In the genomic region with DNA sequence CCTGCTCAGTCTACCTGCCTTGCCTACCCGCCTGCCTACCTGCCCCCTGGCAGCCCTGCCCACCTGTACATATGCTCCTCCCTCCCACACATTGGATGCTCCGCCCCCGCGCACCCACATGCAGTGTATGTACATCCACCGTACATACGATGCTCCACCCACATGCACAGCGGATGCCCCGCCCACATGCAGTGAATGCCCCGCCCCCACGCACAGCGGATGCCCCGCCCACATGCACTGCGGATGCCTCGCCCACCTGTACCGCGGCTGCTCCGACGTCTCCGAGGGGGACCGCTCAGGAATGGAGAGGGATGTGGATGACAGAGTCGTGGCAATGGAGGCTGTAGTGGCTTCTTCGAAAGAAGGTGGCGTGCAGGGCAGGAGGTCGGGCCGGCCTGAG, we compare ENCODE assay signal across 12 cellular contexts. TPM values are rescaled to one million over a fixed set of nuclear protein-coding genes. Genes with fewer than 3 reads are reported as not detected.
A peak's percentile ranks its signal among the peaks of the same experiment; 100 is the strongest.
DNase-seq lines count a peak whose midpoint lies in the region; ATAC-seq and TF ChIP-seq lines count a peak whose summit lies in the region.
"Had no signal": no experiment of that assay in that cellular context is flagged by ENCODE, and none has a peak within 500 bp of the region (broad histone marks: within the 10 kb centered on the region; RNA-seq: fewer than 3 reads in every experiment).

No MANE protein-coding gene starts in this region.

- no peak overlapping the region for H3K4me3 Mint-ChIP-seq in activated naive CD4-positive, alpha-beta T cell treated with anti-CD3 and anti-CD28 coated beads, Interleukin-2, amount 10 ng/mL, durations not matched to agents 7 days and 5 days
- no peak overlapping the region for H3K4me3 Mint-ChIP-seq in CD8-positive, alpha-beta T cell

- H2BK12ac ChIP-seq in neuronal stem cell (ENCODE audit: low read length): peak overlapping the region; percentile 84

- no peaks in the 10 kb centered on the region for H3K9me3 Mint-ChIP-seq in activated naive CD4-positive, alpha-beta T cell treated with anti-CD3 and anti-CD28 coated beads, Interleukin-2, amount 10 ng/mL, durations not matched to agents 7 days and 5 days
- no peaks in the 10 kb centered on the region for H3K9me3 Mint-ChIP-seq in CD8-positive, alpha-beta T cell

- H3K4me1 ChIP-seq in Karpas-422 (ENCODE audit: low read length) (no peaks in the 10 kb centered on the region), neuronal stem cell (ENCODE audit: control insufficient read depth in 2 of 2, insufficient read depth in 1 of 2, low read depth in 1 of 2, low read length in 2 of 2) (no peaks in the 10 kb centered on the region), tibial nerve (peaks cover 0 to 20% (median 0%) of the 10 kb centered on the region in 4 donors)
- H3K4me1 ChIP-seq in CD8-positive, alpha-beta T cell (ENCODE audit: insufficient read depth, low read length): no peaks in the 10 kb centered on the region
- H3K4me1 ChIP-seq: ascending aorta had no signal

- no peak overlapping the region for H3K18ac ChIP-seq in neuronal stem cell (ENCODE audit: low read length)

- CTCF ChIA-PET in activated naive CD4-positive, alpha-beta T cell treated with anti-CD3 and anti-CD28 coated beads, Interleukin-2, amount 10 ng/mL, durations not matched to agents 7 days and 5 days (lab: Charles Lee): no interaction called here
- CTCF ChIA-PET in CD8-positive, alpha-beta T cell (lab: Charles Lee): interaction anchor here (0.6 kb wide), 1 partner anchor 23 kb away, joined by 3 read pairs; no protein-coding TSS in a partner anchor

- peaks cover 6% of the 10 kb centered on the region for H3K36me3 Mint-ChIP-seq in activated naive CD4-positive, alpha-beta T cell treated with anti-CD3 and anti-CD28 coated beads, Interleukin-2, amount 10 ng/mL, durations not matched to agents 7 days and 5 days
- H3K36me3 Mint-ChIP-seq in CD8-positive, alpha-beta T cell: peaks cover 33% of the 10 kb centered on the region

- intact Hi-C loops in CD8-positive, alpha-beta T cell (cut with DNase I, micrococcal nuclease): no loop called here

- H3K4me2 ChIP-seq in Karpas-422 (ENCODE audit: low read depth, low read length, poor library complexity, severe bottlenecking) (no peak overlapping the region), neuronal stem cell (ENCODE audit: insufficient read depth, low read length, poor library complexity, severe bottlenecking) (no peak overlapping the region)

- WGBS in neuronal stem cell (ENCODE audit: extremely low coverage in 2 of 2, insufficient read length in 2 of 2, insufficient replicate concordance in 1 of 2), 2 donors: no CpG with 5 or more reads among the region's 25 CpGs
- 84 to 89% methylated on average over 25 of the region's 25 CpGs for WGBS in tibial nerve, 2 donors

- H3K4me1 Mint-ChIP-seq in activated naive CD4-positive, alpha-beta T cell treated with anti-CD3 and anti-CD28 coated beads, Interleukin-2, amount 10 ng/mL, durations not matched to agents 7 days and 5 days: no peaks in the 10 kb centered on the region
- no peaks in the 10 kb centered on the region for H3K4me1 Mint-ChIP-seq in CD8-positive, alpha-beta T cell (ENCODE audit: low read depth)

- H4K8ac ChIP-seq in neuronal stem cell (ENCODE audit: low read depth, low read length): no peak overlapping the region

- no peaks in the 10 kb centered on the region for H4K20me1 ChIP-seq in Karpas-422 (ENCODE audit: insufficient read depth, low read depth, low read length)

- no peak overlapping the region for H2BK120ac ChIP-seq in neuronal stem cell (ENCODE audit: low read depth, low read length)

- H3K27me3 Mint-ChIP-seq in activated naive CD4-positive, alpha-beta T cell treated with anti-CD3 and anti-CD28 coated beads, Interleukin-2, amount 10 ng/mL, durations not matched to agents 7 days and 5 days: no peaks in the 10 kb centered on the region
- no peaks in the 10 kb centered on the region for H3K27me3 Mint-ChIP-seq in CD8-positive, alpha-beta T cell (ENCODE audit: low read depth)

- H3K36me3 ChIP-seq in Karpas-422 (ENCODE audit: insufficient read depth, low read length): no peaks in the 10 kb centered on the region
- H3K36me3 ChIP-seq in neuronal stem cell (replicated peaks in 1 of 2; ENCODE audit: control insufficient read depth in 2 of 2, insufficient read depth in 2 of 2, low read length in 2 of 2): peaks cover 19 to 51% of the 10 kb centered on the region in 2 donors
- peaks cover 0 to 98% (median 7%) of the 10 kb centered on the region in 3 donors for H3K36me3 ChIP-seq in tibial nerve
- H3K36me3 ChIP-seq in CD8-positive, alpha-beta T cell (ENCODE audit: insufficient read depth, low read length): no peaks in the 10 kb centered on the region

- no peak for TF ChIP-seq EP300 in tibial nerve (IDR thresholded peaks at IDR 0.05)

- peak; percentile 40 for DNase-seq in DMS53 (lab: John Stamatoyannopoulos, UW)
- DNase-seq in DMS53 treated with DMSO at 0.1 percent for 48 hours (lab: John Stamatoyannopoulos, UW; ENCODE audit: unreplicated experiment): no peak
- DNase-seq in Karpas-422: peak; percentile 57
- peak; percentile 44 for DNase-seq in activated naive CD4-positive, alpha-beta T cell treated with anti-CD3 and anti-CD28 coated beads, Interleukin-2, amount 10 ng/mL, durations not matched to agents 7 days and 5 days
- DNase-seq in neuronal stem cell (ENCODE audit: low spot score): no peak
- DNase-seq in tibial nerve (ENCODE audit: low spot score in 2 of 2): no peak
- DNase-seq in NCI-H2029 (lab: John Stamatoyannopoulos, UW): no peak
- DNase-seq in CD8-positive, alpha-beta T cell: no peak
- DNase-seq: NCI-H1694 treated with DMSO at 0.1 percent for 48 hours, right cardiac atrium had no signal

- H3K27me3 ChIP-seq in Karpas-422 (ENCODE audit: low read length) (no peaks in the 10 kb centered on the region), neuronal stem cell (ENCODE audit: control insufficient read depth in 3 of 3, insufficient read depth in 3 of 3, low read depth in 1 of 3, low read length in 3 of 3) (no peaks in the 10 kb centered on the region), tibial nerve (no peaks in the 10 kb centered on the region)
- no peaks in the 10 kb centered on the region for H3K27me3 ChIP-seq in CD8-positive, alpha-beta T cell (ENCODE audit: insufficient read depth, low read length)
- H3K27me3 ChIP-seq: ascending aorta had no signal

- peaks cover 2% of the 10 kb centered on the region for H3K79me1 ChIP-seq in neuronal stem cell (ENCODE audit: low read depth, low read length)

- H3K23ac ChIP-seq in neuronal stem cell (ENCODE audit: low read depth, low read length, poor library complexity): peak overlapping the region; percentile 6

- H2AFZ ChIP-seq in Karpas-422 (ENCODE audit: low read length) (no peak overlapping the region), neuronal stem cell (ENCODE audit: low read length) (no peak overlapping the region)

- ATAC-seq in CD8-positive, alpha-beta T cell: no peak

- H3K27ac ChIP-seq in Karpas-422 (ENCODE audit: low read length) (no peak overlapping the region), neuronal stem cell (replicated peaks; ENCODE audit: low read length) (no peak overlapping the region), tibial nerve (no peak overlapping the region)
- H3K27ac ChIP-seq in CD8-positive, alpha-beta T cell (ENCODE audit: low read depth, low read length): no peak overlapping the region
- H3K27ac ChIP-seq: ascending aorta had no signal

- POLR2A ChIA-PET in CD8-positive, alpha-beta T cell (lab: Charles Lee): no interaction called here

- H4K91ac ChIP-seq in neuronal stem cell (ENCODE audit: low read depth, low read length, poor library complexity): no peak overlapping the region

- TF ChIP-seq CTCF in tibial nerve (IDR thresholded peaks at IDR 0.05): no peak
- TF ChIP-seq CTCF in CD8-positive, alpha-beta T cell (IDR thresholded peaks at IDR 0.05): no peak

- H2BK5ac ChIP-seq in neuronal stem cell (ENCODE audit: low read length): no peak overlapping the region

- H3K4ac ChIP-seq in neuronal stem cell (ENCODE audit: low read length): no peak overlapping the region

- H3K9me3 ChIP-seq in Karpas-422 (ENCODE audit: low read length): no peaks in the 10 kb centered on the region
- no peaks in the 10 kb centered on the region for H3K9me3 ChIP-seq in neuronal stem cell (replicated peaks in 1 of 2; ENCODE audit: control insufficient read depth in 2 of 2, insufficient read depth in 1 of 2, low read depth in 1 of 2, low read length in 2 of 2)
- no peaks in the 10 kb centered on the region for H3K9me3 ChIP-seq in tibial nerve
- H3K9me3 ChIP-seq in CD8-positive, alpha-beta T cell (ENCODE audit: low read length): no peaks in the 10 kb centered on the region
- H3K9me3 ChIP-seq: ascending aorta had no signal

- H3K9ac ChIP-seq in Karpas-422 (ENCODE audit: low read length): no peak overlapping the region
- peak overlapping the region; percentile 77 for H3K9ac ChIP-seq in neuronal stem cell (ENCODE audit: low read depth, low read length, poor library complexity)

- H2AK5ac ChIP-seq in neuronal stem cell (ENCODE audit: low read depth, low read length): no peak overlapping the region

- no peak overlapping the region for H3K27ac Mint-ChIP-seq in activated naive CD4-positive, alpha-beta T cell treated with anti-CD3 and anti-CD28 coated beads, Interleukin-2, amount 10 ng/mL, durations not matched to agents 7 days and 5 days
- H3K27ac Mint-ChIP-seq in CD8-positive, alpha-beta T cell: no peak overlapping the region

- no peak for TF ChIP-seq POLR2A in tibial nerve (IDR thresholded peaks at IDR 0.05)

- H3K9me2 ChIP-seq in Karpas-422 (replicated peaks; ENCODE audit: insufficient read depth, low read length): no peaks in the 10 kb centered on the region

- H3K4me3 ChIP-seq in Karpas-422 (ENCODE audit: low read length) (no peak overlapping the region), neuronal stem cell (ENCODE audit: low read length in 2 of 2) (no peak overlapping the region), tibial nerve (no peak overlapping the region)
- H3K4me3 ChIP-seq in CD8-positive, alpha-beta T cell (ENCODE audit: low read depth, low read length): no peak overlapping the region
- H3K4me3 ChIP-seq: ascending aorta had no signal

- H3K14ac ChIP-seq in neuronal stem cell (ENCODE audit: low read length): peak overlapping the region; percentile 17

- H3K79me2 ChIP-seq in Karpas-422 (ENCODE audit: low read length): no peaks in the 10 kb centered on the region

- no peak overlapping the region for H2BK15ac ChIP-seq in neuronal stem cell (ENCODE audit: low read length)

RNA-seq across cellular contexts. Expression of gene CACTIN, which starts 16.4 kb away (rescaled TPM):
- total RNA-seq in Karpas-422 (2014; rRNA removed; shearing (Covaris generic); ENCODE audit: low replicate concordance): 9.5 and 24.8 TPM in 2 replicates
- polyA plus RNA-seq in neuronal stem cell (2013, experiment 1 of 2): 23.9 TPM
- 25.3 TPM for polyA plus RNA-seq in neuronal stem cell (2013, experiment 2 of 2)
- 10 to 100 TPM; 22.9 to 59.1 (median 42.7) TPM for total RNA-seq in tibial nerve
- 10 to 100 TPM; 32.5 to 33.0 TPM for total RNA-seq in CD8-positive, alpha-beta T cell

RNA-seq across cellular contexts. Expression of gene TBXA2R, which starts 36.3 kb away (rescaled TPM):
- 0.15 and 0.22 TPM in 2 replicates for total RNA-seq in Karpas-422 (2014; rRNA removed; shearing (Covaris generic); ENCODE audit: low replicate concordance)
- 0.11 TPM for polyA plus RNA-seq in neuronal stem cell (2013, experiment 1 of 2)
- polyA plus RNA-seq in neuronal stem cell (2013, experiment 2 of 2): 0.12 TPM
- 10 to 100 TPM in 1 of 4 donors, 1 to 10 TPM in 3; 4.4 to 11.4 (median 7.2) TPM for total RNA-seq in tibial nerve
- total RNA-seq in CD8-positive, alpha-beta T cell: 1 to 10 TPM; 2.3 to 2.6 TPM

RNA-seq across cellular contexts. Expression of gene PIP5K1C, which starts 57.3 kb away (rescaled TPM):
- 4.2 and 4.4 TPM in 2 replicates for total RNA-seq in Karpas-422 (2014; rRNA removed; shearing (Covaris generic); ENCODE audit: low replicate concordance)
- 25.4 TPM for polyA plus RNA-seq in neuronal stem cell (2013, experiment 1 of 2)
- 24.7 TPM for polyA plus RNA-seq in neuronal stem cell (2013, experiment 2 of 2)
- 10 to 100 TPM; 23.0 to 37.2 (median 24.9) TPM for total RNA-seq in tibial nerve
- total RNA-seq in CD8-positive, alpha-beta T cell: 10 to 100 TPM; 11.4 to 12.2 TPM

RNA-seq across cellular contexts. Expression of gene GIPC3, which starts 57.7 kb away (rescaled TPM):
- total RNA-seq in Karpas-422 (2014; rRNA removed; shearing (Covaris generic); ENCODE audit: low replicate concordance): not detected in 2 replicates
- polyA plus RNA-seq in neuronal stem cell (2013, experiment 1 of 2): 0.46 TPM
- polyA plus RNA-seq in neuronal stem cell (2013, experiment 2 of 2): 0.47 TPM
- total RNA-seq in tibial nerve: 1 to 10 TPM in 2 of 4 donors, under 1 TPM in 2; 0.21 to 2.4 (median 1.1) TPM
- total RNA-seq in CD8-positive, alpha-beta T cell: under 1 TPM; 0.19 to 0.49 TPM
- total RNA-seq: A172 had no signal

Comparison
In these comparisons a context has a peak if more than half of its experiments do, and no peak if none do; other contexts are left out.
1. DNase-seq: peak in DMS53 (single experiment), Karpas-422 (single experiment) and activated naive CD4-positive, alpha-beta T cell treated with anti-CD3 and anti-CD28 coated beads, Interleukin-2, amount 10 ng/mL, durations not matched to agents 7 days and 5 days (single experiment); none in DMS53 treated with DMSO at 0.1 percent for 48 hours (single experiment), neuronal stem cell (single experiment), tibial nerve (0 of 2), NCI-H2029 (single experiment) and CD8-positive, alpha-beta T cell (0 of 7).